In genomic region chr6:142844065-142844755, GRCh38 we compare ENCODE assay signal across 9 cellular contexts.
A peak's percentile ranks its signal among the peaks of the same experiment; 100 is the strongest.
DNase-seq lines count a peak whose midpoint lies in the region; ATAC-seq and TF ChIP-seq lines count a peak whose summit lies in the region.
"Had no signal": no experiment of that assay in that cellular context is flagged by ENCODE, and none has a peak within 500 bp of the region (broad histone marks: within the 10 kb centered on the region; RNA-seq: fewer than 3 reads in every experiment).

No MANE protein-coding gene starts in this region.

- TF ChIP-seq CTCF in KMS-11 (conservative IDR thresholded peaks at IDR 0.05; ENCODE audit: low read depth, low read length) = no peak

- no peak for DNase-seq in activated naive CD4-positive, alpha-beta T cell (lab: John Stamatoyannopoulos, UW)
- no peak for DNase-seq in stimulated activated naive CD8-positive, alpha-beta T cell treated with anti-CD3 and anti-CD28 coated beads, Interleukin-15, amount 100 ng/mL, for 72 hours
- no peak for DNase-seq in retina

- peaks cover 11% of the 10 kb centered on the region; the same call in 1 of the 2 replicates for H3K79me2 ChIP-seq in KMS-11 (ENCODE audit: insufficient read depth, low read depth)

- peaks cover 78% of the 10 kb centered on the region for H3K4me1 ChIP-seq in KMS-11 (ENCODE audit: low read depth, poor library complexity, severe bottlenecking)
- peaks cover 58 to 79% of the 10 kb centered on the region in 2 donors for H3K4me1 ChIP-seq in duodenal mucosa (ENCODE audit: control insufficient read depth in 1 of 2, insufficient read depth in 2 of 2, low read length in 2 of 2)

- no peaks in the 10 kb centered on the region for H3K36me3 ChIP-seq in KMS-11 (ENCODE audit: insufficient read depth)
- no peaks in the 10 kb centered on the region for H3K36me3 ChIP-seq in duodenal mucosa (ENCODE audit: control insufficient read depth in 1 of 2, insufficient read depth in 2 of 2, low read length in 2 of 2)

- no peak for ATAC-seq in stimulated activated naive CD8-positive, alpha-beta T cell treated with anti-CD3 and anti-CD28 coated beads, Interleukin-15, amount 100 ng/mL, for 72 hours
- ATAC-seq in GM19455 (IDR thresholded peaks at IDR 0.05; ENCODE audit: unreplicated experiment) (no peak), GM18909 (IDR thresholded peaks at IDR 0.05; ENCODE audit: poor library complexity, unreplicated experiment) (no peak)

- peak overlapping the region; percentile 100 for H3K27ac Mint-ChIP-seq in activated naive CD4-positive, alpha-beta T cell treated with anti-CD3 and anti-CD28 coated beads, Interleukin-2, amount 50 U/mL, for 24 hours
- peak overlapping the region; percentile 42 to 97 for H3K27ac Mint-ChIP-seq in stimulated activated naive CD8-positive, alpha-beta T cell treated with anti-CD3 and anti-CD28 coated beads, Interleukin-15, amount 100 ng/mL, for 72 hours

- no peaks in the 10 kb centered on the region for H3K9me3 ChIP-seq in duodenal mucosa (ENCODE audit: control insufficient read depth in 1 of 2, low read length in 2 of 2)

- peak overlapping the region; percentile 63 for H3K4me2 ChIP-seq in KMS-11

- H3K36me3 Mint-ChIP-seq in activated naive CD4-positive, alpha-beta T cell treated with anti-CD3 and anti-CD28 coated beads, Interleukin-2, amount 50 U/mL, for 24 hours = peaks cover 5% of the 10 kb centered on the region

- H3K9me3 Mint-ChIP-seq in activated naive CD4-positive, alpha-beta T cell treated with anti-CD3 and anti-CD28 coated beads, Interleukin-2, amount 50 U/mL, for 24 hours = no peaks in the 10 kb centered on the region
- H3K9me3 Mint-ChIP-seq in stimulated activated naive CD8-positive, alpha-beta T cell treated with anti-CD3 and anti-CD28 coated beads, Interleukin-15, amount 100 ng/mL, for 72 hours = no peaks in the 10 kb centered on the region

- H3K27ac ChIP-seq in KMS-11 (no peak overlapping the region; the same call in 1 of the 2 replicates), duodenal mucosa (ENCODE audit: low read depth, low read length) (peak overlapping the region; percentile 62)

- H4K20me1 ChIP-seq in KMS-11 (ENCODE audit: insufficient read depth) = no peaks in the 10 kb centered on the region

- H3K9ac ChIP-seq in KMS-11 (no peak overlapping the region), duodenal mucosa (ENCODE audit: low read depth in 1 of 2, low read length in 2 of 2) (peak overlapping the region in 1 of 2 donors; percentile 67)

- H3K27me3 ChIP-seq in KMS-11 (ENCODE audit: insufficient read depth, low read depth) (no peaks in the 10 kb centered on the region), duodenal mucosa (ENCODE audit: control insufficient read depth in 1 of 2, insufficient read depth in 2 of 2, low read length in 2 of 2) (no peaks in the 10 kb centered on the region)

- H2AFZ ChIP-seq in KMS-11 (ENCODE audit: low read depth) = no peak overlapping the region

- H3K4me3 Mint-ChIP-seq in activated naive CD4-positive, alpha-beta T cell treated with anti-CD3 and anti-CD28 coated beads, Interleukin-2, amount 50 U/mL, for 24 hours = peak overlapping the region; percentile 84
- H3K4me3 Mint-ChIP-seq in stimulated activated naive CD8-positive, alpha-beta T cell treated with anti-CD3 and anti-CD28 coated beads, Interleukin-15, amount 100 ng/mL, for 72 hours = peak overlapping the region; percentile 74 to 83

- H3K4me3 ChIP-seq in KMS-11 (IDR thresholded peaks at IDR 0.05; ENCODE audit: insufficient read depth, low read depth, low read length) = no peak overlapping the region
- H3K4me3 ChIP-seq in duodenal mucosa (ENCODE audit: low read depth in 1 of 2, low read length in 2 of 2) = peak overlapping the region; percentile 57 to 58
- H3K4me3 ChIP-seq: lung had no signal

- H3K27me3 Mint-ChIP-seq in activated naive CD4-positive, alpha-beta T cell treated with anti-CD3 and anti-CD28 coated beads, Interleukin-2, amount 50 U/mL, for 24 hours = no peaks in the 10 kb centered on the region
- H3K27me3 Mint-ChIP-seq in stimulated activated naive CD8-positive, alpha-beta T cell treated with anti-CD3 and anti-CD28 coated beads, Interleukin-15, amount 100 ng/mL, for 72 hours = no peaks in the 10 kb centered on the region

- H3K4me1 Mint-ChIP-seq in activated naive CD4-positive, alpha-beta T cell treated with anti-CD3 and anti-CD28 coated beads, Interleukin-2, amount 50 U/mL, for 24 hours = peaks cover 94% of the 10 kb centered on the region
- H3K4me1 Mint-ChIP-seq in stimulated activated naive CD8-positive, alpha-beta T cell treated with anti-CD3 and anti-CD28 coated beads, Interleukin-15, amount 100 ng/mL, for 72 hours = peaks cover 91% of the 10 kb centered on the region
